In the genomic region with DNA sequence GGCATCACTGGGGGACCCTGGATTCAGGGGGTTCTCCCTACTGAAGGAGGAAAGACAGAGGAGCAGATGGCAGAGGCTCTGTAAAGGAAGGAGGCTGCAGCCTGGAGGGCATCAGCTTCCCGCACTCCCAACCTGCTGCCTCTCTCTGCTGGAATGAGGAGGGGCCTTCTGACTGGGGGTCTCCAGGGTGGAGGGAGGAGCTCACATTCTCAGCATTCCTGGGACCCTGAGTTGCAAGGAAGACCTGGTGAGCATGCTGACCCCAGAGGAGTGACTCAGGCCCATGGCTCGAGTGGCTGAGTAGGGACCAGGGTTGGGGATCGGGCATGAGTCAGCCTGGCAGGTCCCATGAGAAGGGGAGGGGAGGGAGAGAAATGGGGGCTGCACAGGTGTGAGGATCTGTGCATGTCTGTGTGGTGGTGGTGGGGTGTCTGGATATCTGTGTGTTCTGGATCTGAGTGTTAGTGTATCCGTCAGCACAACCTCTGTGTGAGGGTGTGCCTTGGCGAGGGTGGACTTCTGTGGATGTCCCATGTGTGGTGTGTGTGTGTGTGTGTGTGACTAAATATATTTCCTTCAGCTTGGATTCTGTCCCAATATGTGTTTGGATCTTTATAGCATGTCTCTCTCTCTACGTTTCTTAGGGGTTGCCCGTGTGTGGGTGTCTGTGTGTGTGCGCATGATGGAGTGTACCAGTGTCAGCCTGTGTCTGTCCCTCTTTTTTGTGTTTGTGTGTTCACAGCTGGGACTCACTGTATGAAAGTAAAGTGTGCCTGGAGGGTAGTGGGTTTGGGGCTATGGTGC, we compare ENCODE assay signal across 10 cellular contexts. TPM values are rescaled to one million over a fixed set of nuclear protein-coding genes. Genes with fewer than 3 reads are reported as not detected.
DNase-seq lines count a peak whose midpoint lies in the region; ATAC-seq and TF ChIP-seq lines count a peak whose summit lies in the region.
"Had no signal": no experiment of that assay in that cellular context is flagged by ENCODE, and none has a peak within 500 bp of the region (broad histone marks: within the 10 kb centered on the region; RNA-seq: fewer than 3 reads in every experiment).

No MANE protein-coding gene starts in this region.

- no peaks in the 10 kb centered on the region for H3K27me3 ChIP-seq in skeletal muscle satellite cell (ENCODE audit: control insufficient read depth, insufficient read depth, low read length)

- peak; percentile 65 for DNase-seq in H4 (ENCODE audit: low spot score)
- peak; percentile 80 for DNase-seq in T1000 (lab: John Stamatoyannopoulos, UW)
- peak; percentile 95 to 96 for DNase-seq in foreskin fibroblast
- DNase-seq in sciatic nerve (ENCODE audit: low spot score): no peak
- no peak for DNase-seq in NCI-H2171 treated with DMSO at 0.1 percent for 48 hours (lab: John Stamatoyannopoulos, UW)
- DNase-seq in SIG-M5 treated with dmso at 0.1 percent for 504 hours (lab: John Stamatoyannopoulos, UW; ENCODE audit: unreplicated experiment): no peak
- DNase-seq: glutamatergic neuron, KBM-7 had no signal

- peak overlapping the region; percentile 32 to 45 for H3K4me3 ChIP-seq in foreskin fibroblast (ENCODE audit: low read depth in 1 of 2, low read length in 2 of 2)
- H3K4me3 ChIP-seq in skeletal muscle satellite cell (ENCODE audit: low read length): peak overlapping the region; percentile 61

- intact Hi-C loops in sciatic nerve (cut with DNase I): no loop called here

- TF ChIP-seq CTCF in foreskin fibroblast (IDR thresholded peaks at IDR 0.05; ENCODE audit: low read depth, low read length): no peak

- H3K4me1 ChIP-seq in skeletal muscle satellite cell (ENCODE audit: control insufficient read depth, insufficient read depth, low read length): peaks cover 61% of the 10 kb centered on the region

- peak overlapping the region; percentile 82 for H3K4me2 ChIP-seq in skeletal muscle satellite cell (ENCODE audit: low read length)

- ATAC-seq in sciatic nerve (no peak), GM21825 (IDR thresholded peaks at IDR 0.05; ENCODE audit: unreplicated experiment) (no peak)

- H3K9me3 ChIP-seq in skeletal muscle satellite cell (replicated peaks; ENCODE audit: low read length): no peaks in the 10 kb centered on the region

- peaks cover 58% of the 10 kb centered on the region for H3K36me3 ChIP-seq in skeletal muscle satellite cell (ENCODE audit: insufficient read depth, low read length)

- peak overlapping the region; percentile 73 for H3K9ac ChIP-seq in skeletal muscle satellite cell (ENCODE audit: low read depth, low read length)

RNA-seq across cellular contexts. Expression of gene AXL, which starts 4.6 kb away (rescaled TPM):
- total RNA-seq in H4 (2014; rRNA removed; shearing (Covaris generic)): 97.8 and 105 TPM in 2 replicates
- total RNA-seq in skeletal muscle satellite cell (2012; rRNA removed): 208 and 238 TPM in 2 replicates
- total RNA-seq in sciatic nerve: 65.8 TPM

RNA-seq across cellular contexts. Expression of gene CYP2S1, which starts 30.6 kb away (rescaled TPM):
- 3.0 and 4.1 TPM in 2 replicates for total RNA-seq in H4 (2014; rRNA removed; shearing (Covaris generic))
- not detected in 2 replicates for total RNA-seq in skeletal muscle satellite cell (2012; rRNA removed)
- total RNA-seq in sciatic nerve: 1.1 TPM

RNA-seq across cellular contexts. Expression of gene HNRNPUL1, which starts 40.5 kb away (rescaled TPM):
- 70.9 and 82.4 TPM in 2 replicates for total RNA-seq in H4 (2014; rRNA removed; shearing (Covaris generic))
- total RNA-seq in skeletal muscle satellite cell (2012; rRNA removed): 85.6 and 97.1 TPM in 2 replicates
- 161 TPM for total RNA-seq in sciatic nerve

Comparison
In these comparisons a context has a peak if more than half of its experiments do, and no peak if none do; other contexts are left out.
1. DNase-seq: peak in H4 (single experiment), T1000 (single experiment) and foreskin fibroblast (2 of 2); none in sciatic nerve (single experiment), NCI-H2171 treated with DMSO at 0.1 percent for 48 hours (single experiment) and SIG-M5 treated with dmso at 0.1 percent for 504 hours (single experiment).